28 cellular contexts compared by ENCODE assay signal in the genomic region with DNA sequence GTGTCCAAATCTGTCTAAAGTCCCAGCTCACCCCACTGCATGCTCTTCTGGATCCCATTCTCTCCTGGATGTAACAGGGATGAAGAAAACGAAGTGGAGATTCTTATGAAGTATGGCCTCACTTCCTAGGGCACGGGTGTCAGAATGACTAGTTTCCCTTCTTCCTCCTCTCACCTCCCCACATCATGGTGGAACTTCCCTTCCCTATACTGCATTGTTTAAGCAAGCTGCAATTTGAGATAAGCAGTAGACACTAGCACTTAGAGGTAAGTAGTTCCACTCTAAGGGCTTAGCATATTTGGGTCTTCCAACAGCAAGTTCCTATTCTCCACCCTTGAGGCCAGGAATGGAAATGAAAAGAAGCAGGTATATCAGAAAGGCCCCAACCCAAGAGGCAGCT.
"Had no signal": no experiment of that assay in that cellular context is flagged by ENCODE, and none has a peak within 500 bp of the region (broad histone marks: within the 10 kb centered on the region; RNA-seq: fewer than 3 reads in every experiment).

No MANE protein-coding gene starts in this region.

- H3K27ac ChIP-seq: ascending aorta, breast epithelium, cardiac muscle cell, colonic mucosa, epithelial cell of prostate, esophagus squamous epithelium had no signal

- ATAC-seq: activated naive CD4-positive, alpha-beta T cell treated with anti-CD3 and anti-CD28 coated beads, Interleukin-2, amount 50 U/mL, for 72 hours; activated T-cell treated with anti-CD3 and anti-CD28 coated beads, Interleukin-2, amount 50 U/mL, for 72 hours; T-helper 17 cell had no signal

- H3K27me3 ChIP-seq: ascending aorta, breast epithelium, cardiac muscle cell, colonic mucosa, esophagus squamous epithelium had no signal

- H3K4me1 ChIP-seq: breast epithelium, colonic mucosa, esophagus squamous epithelium had no signal

- H3K4me3 ChIP-seq: ascending aorta, breast epithelium, cardiac muscle cell, colonic mucosa, esophagus squamous epithelium had no signal

- H3K36me3 ChIP-seq: breast epithelium, cardiac muscle cell, colonic mucosa had no signal

- H3K9me3 ChIP-seq: ascending aorta, breast epithelium, colonic mucosa, esophagus squamous epithelium had no signal

- DNase-seq: activated CD4-positive, alpha-beta memory T cell treated with anti-CD3 and anti-CD28 coated beads, Interleukin-2, amount 10 ng/mL, durations not matched to agents 7 days and 5 days; activated CD4-positive, alpha-beta T cell treated with anti-CD3 and anti-CD28 coated beads for 4 hours; activated CD4-positive, alpha-beta T cell treated with anti-CD3 and anti-CD28 coated beads, Interleukin-2, amount 10 ng/mL, durations not matched to agents 7 days and 5 days; activated CD4-positive, alpha-beta T cell treated with anti-CD3 and anti-CD28 coated beads, Interleukin-2, amount 50 U/mL, for 4 hours; activated CD4-positive, CD25-positive, alpha-beta regulatory T cell; activated CD4-positive, CD25-positive, alpha-beta regulatory T cell treated with anti-CD3 and anti-CD28 coated beads, Interleukin-2, amount 50 U/mL, for 72 hours; activated CD8-positive, alpha-beta memory T cell treated with anti-CD3 and anti-CD28 coated beads, Interleukin-2, amount 50 U/mL, for 48 hours; activated gamma-delta T cell; activated naive CD4-positive, alpha-beta T cell; activated naive CD4-positive, alpha-beta T cell treated with anti-CD3 and anti-CD28 coated beads, Interleukin-2, amount 10 ng/mL, durations not matched to agents 7 days and 5 days; activated naive CD8-positive, alpha-beta T cell treated with anti-CD3 and anti-CD28 coated beads, Interleukin-2, amount 10 ng/mL, durations not matched to agents 7 days and 5 days; activated T-cell treated with anti-CD3 and anti-CD28 coated beads for 4 hours; activated T-cell treated with anti-CD3 and anti-CD28 coated beads, Interleukin-2, amount 50 U/mL, for 24 hours; activated T-cell treated with anti-CD3 and anti-CD28 coated beads, Interleukin-2, amount 50 U/mL, for 72 hours; central memory CD4-positive, alpha-beta T cell; cerebellar nuclear complex; colonic mucosa; effector CD8-positive, alpha-beta T cell; esophagus squamous epithelium; head of caudate nucleus; T-helper 1 cell; T-helper 17 cell; T1000 had no signal
